In the genomic region with DNA sequence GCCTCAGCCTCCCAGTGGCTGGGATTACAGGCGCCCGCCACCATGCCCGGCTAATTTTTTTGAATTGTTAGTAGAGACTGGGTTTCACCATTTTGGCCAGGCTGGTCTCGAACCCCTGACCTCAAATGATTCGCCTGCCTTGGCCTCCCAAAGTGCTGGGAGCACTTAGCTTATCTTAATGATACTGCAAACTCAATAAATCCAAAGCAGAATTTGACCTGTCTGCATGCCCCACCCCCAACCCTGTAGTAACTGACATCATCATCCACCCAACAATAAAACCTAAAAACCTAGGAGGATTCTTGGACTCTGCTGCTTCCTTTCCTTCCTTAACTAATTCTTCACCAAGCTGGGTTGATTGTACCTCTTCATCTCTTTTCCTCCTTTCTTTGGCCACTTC, we compare ENCODE assay signal across 1 cellular context.
TF ChIP-seq lines count a peak whose summit lies in the region.

No MANE protein-coding gene starts in this region.

TF ChIP-seq in HEK293, 187 proteins besides CTCF, POLR2A, EP300 and RAD21 (continued from another document and continues in another):
- no peak for TF ChIP-seq ZNF155 (tag by site-specific recombination; IDR thresholded peaks at IDR 0.05)
- TF ChIP-seq ZNF707 (tag by site-specific recombination; IDR thresholded peaks at IDR 0.05), result no peak
- no peak for TF ChIP-seq ZNF677 (tag by site-specific recombination; IDR thresholded peaks at IDR 0.05)
- TF ChIP-seq ZNF596 (tag by site-specific recombination; IDR thresholded peaks at IDR 0.05), result no peak
- TF ChIP-seq ZNF621 (tag by site-specific recombination; IDR thresholded peaks at IDR 0.05), result no peak
- no peak for TF ChIP-seq ZNF548 (tag by site-specific recombination; IDR thresholded peaks at IDR 0.05)
- TF ChIP-seq ZNF175 (tag by site-specific recombination; IDR thresholded peaks at IDR 0.05), result no peak
- TF ChIP-seq, protein P1, sequence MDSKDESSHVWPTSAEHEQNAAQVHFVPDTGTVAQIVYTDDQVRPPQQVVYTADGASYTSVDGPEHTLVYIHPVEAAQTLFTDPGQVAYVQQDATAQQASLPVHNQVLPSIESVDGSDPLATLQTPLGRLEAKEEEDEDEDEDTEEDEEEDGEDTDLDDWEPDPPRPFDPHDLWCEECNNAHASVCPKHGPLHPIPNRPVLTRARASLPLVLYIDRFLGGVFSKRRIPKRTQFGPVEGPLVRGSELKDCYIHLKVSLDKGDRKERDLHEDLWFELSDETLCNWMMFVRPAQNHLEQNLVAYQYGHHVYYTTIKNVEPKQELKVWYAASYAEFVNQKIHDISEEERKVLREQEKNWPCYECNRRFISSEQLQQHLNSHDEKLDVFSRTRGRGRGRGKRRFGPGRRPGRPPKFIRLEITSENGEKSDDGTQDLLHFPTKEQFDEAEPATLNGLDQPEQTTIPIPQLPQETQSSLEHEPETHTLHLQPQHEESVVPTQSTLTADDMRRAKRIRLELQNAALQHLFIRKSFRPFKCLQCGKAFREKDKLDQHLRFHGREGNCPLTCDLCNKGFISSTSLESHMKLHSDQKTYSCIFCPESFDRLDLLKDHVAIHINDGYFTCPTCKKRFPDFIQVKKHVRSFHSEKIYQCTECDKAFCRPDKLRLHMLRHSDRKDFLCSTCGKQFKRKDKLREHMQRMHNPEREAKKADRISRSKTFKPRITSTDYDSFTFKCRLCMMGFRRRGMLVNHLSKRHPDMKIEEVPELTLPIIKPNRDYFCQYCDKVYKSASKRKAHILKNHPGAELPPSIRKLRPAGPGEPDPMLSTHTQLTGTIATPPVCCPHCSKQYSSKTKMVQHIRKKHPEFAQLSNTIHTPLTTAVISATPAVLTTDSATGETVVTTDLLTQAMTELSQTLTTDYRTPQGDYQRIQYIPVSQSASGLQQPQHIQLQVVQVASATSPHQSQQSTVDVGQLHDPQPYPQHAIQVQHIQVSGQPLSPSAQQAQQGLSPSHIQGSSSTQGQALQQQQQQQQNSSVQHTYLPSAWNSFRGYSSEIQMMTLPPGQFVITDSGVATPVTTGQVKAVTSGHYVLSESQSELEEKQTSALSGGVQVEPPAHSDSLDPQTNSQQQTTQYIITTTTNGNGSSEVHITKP (tag by site-specific recombination; IDR thresholded peaks at IDR 0.05), result 0 out of 2 replicates have a peak, but pooled peaks have one; percentile 25
- no peak for TF ChIP-seq TCF7L2 (IDR thresholded peaks at IDR 0.05; ENCODE audit: borderline replicate concordance, low read depth, low read length)
- TF ChIP-seq MEIS1 (CRISPR knock-in tag; IDR thresholded peaks at IDR 0.05; ENCODE audit: borderline replicate concordance), result no peak
- TF ChIP-seq ZBTB8A (tag by site-specific recombination; IDR thresholded peaks at IDR 0.05), result no peak
- TF ChIP-seq, protein P2, sequence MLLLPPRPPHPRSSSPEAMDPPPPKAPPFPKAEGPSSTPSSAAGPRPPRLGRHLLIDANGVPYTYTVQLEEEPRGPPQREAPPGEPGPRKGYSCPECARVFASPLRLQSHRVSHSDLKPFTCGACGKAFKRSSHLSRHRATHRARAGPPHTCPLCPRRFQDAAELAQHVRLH (tag by site-specific recombination; IDR thresholded peaks at IDR 0.05), result peak; percentile 84; the same call in 1 of the 2 replicates
- TF ChIP-seq ZNF214 (tag by site-specific recombination; IDR thresholded peaks at IDR 0.05; ENCODE audit: borderline replicate concordance), result no peak
- TF ChIP-seq KLF1 (tag by site-specific recombination; IDR thresholded peaks at IDR 0.05), result peak; percentile 62
- TF ChIP-seq ZNF140 (tag by site-specific recombination; IDR thresholded peaks at IDR 0.05), result no peak
- no peak for TF ChIP-seq ZNF529 (tag by site-specific recombination; IDR thresholded peaks at IDR 0.05; ENCODE audit: insufficient replicate concordance)
- no peak for TF ChIP-seq ZNF121 (tag by site-specific recombination; IDR thresholded peaks at IDR 0.05)
- no peak for TF ChIP-seq ZNF426 (tag by site-specific recombination; IDR thresholded peaks at IDR 0.05)
- no peak for TF ChIP-seq ZNF184 (tag by site-specific recombination; IDR thresholded peaks at IDR 0.05)
- TF ChIP-seq ZNF23 (tag by site-specific recombination; IDR thresholded peaks at IDR 0.05; ENCODE audit: borderline replicate concordance), result no peak
- no peak for TF ChIP-seq GLI4 (tag by site-specific recombination; IDR thresholded peaks at IDR 0.05)
- no peak for TF ChIP-seq ZNF830 (tag by site-specific recombination; IDR thresholded peaks at IDR 0.05; ENCODE audit: low read depth)
- TF ChIP-seq ZNF701 (tag by site-specific recombination; IDR thresholded peaks at IDR 0.05), result no peak
- no peak for TF ChIP-seq ZNF292 (tag by site-specific recombination; IDR thresholded peaks at IDR 0.05; ENCODE audit: borderline replicate concordance, low read depth)
- TF ChIP-seq ZFHX2 (tag by site-specific recombination; conservative IDR thresholded peaks at IDR 0.05), result no peak
- TF ChIP-seq ZNF776 (tag by site-specific recombination; IDR thresholded peaks at IDR 0.05; ENCODE audit: borderline replicate concordance), result no peak
- TF ChIP-seq REPIN1 (tag by site-specific recombination; IDR thresholded peaks at IDR 0.05; ENCODE audit: low read depth), result no peak
- TF ChIP-seq KLF7 (tag by site-specific recombination; IDR thresholded peaks at IDR 0.05; ENCODE audit: borderline replicate concordance), result no peak
- peak; percentile 22; the same call in 1 of the 2 replicates for TF ChIP-seq ZNF76 (tag by site-specific recombination; IDR thresholded peaks at IDR 0.05; ENCODE audit: borderline replicate concordance, low read depth)
- no peak for TF ChIP-seq ZNF433 (tag by site-specific recombination; IDR thresholded peaks at IDR 0.05; ENCODE audit: low read depth)
- no peak for TF ChIP-seq TRIM28 (IDR thresholded peaks at IDR 0.05; ENCODE audit: borderline replicate concordance, low read length)
- TF ChIP-seq, protein P3, sequence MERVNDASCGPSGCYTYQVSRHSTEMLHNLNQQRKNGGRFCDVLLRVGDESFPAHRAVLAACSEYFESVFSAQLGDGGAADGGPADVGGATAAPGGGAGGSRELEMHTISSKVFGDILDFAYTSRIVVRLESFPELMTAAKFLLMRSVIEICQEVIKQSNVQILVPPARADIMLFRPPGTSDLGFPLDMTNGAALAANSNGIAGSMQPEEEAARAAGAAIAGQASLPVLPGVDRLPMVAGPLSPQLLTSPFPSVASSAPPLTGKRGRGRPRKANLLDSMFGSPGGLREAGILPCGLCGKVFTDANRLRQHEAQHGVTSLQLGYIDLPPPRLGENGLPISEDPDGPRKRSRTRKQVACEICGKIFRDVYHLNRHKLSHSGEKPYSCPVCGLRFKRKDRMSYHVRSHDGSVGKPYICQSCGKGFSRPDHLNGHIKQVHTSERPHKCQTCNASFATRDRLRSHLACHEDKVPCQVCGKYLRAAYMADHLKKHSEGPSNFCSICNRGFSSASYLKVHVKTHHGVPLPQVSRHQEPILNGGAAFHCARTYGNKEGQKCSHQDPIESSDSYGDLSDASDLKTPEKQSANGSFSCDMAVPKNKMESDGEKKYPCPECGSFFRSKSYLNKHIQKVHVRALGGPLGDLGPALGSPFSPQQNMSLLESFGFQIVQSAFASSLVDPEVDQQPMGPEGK (tag by site-specific recombination; IDR thresholded peaks at IDR 0.05), result peak; percentile 67; the same call in 1 of the 2 replicates
- TF ChIP-seq ZNF157 (tag by site-specific recombination; IDR thresholded peaks at IDR 0.05), result no peak
- peak; percentile 92 for TF ChIP-seq SP7 (tag by site-specific recombination; IDR thresholded peaks at IDR 0.05)
- no peak for TF ChIP-seq ZNF792 (tag by site-specific recombination; IDR thresholded peaks at IDR 0.05)
- TF ChIP-seq, protein P4, sequence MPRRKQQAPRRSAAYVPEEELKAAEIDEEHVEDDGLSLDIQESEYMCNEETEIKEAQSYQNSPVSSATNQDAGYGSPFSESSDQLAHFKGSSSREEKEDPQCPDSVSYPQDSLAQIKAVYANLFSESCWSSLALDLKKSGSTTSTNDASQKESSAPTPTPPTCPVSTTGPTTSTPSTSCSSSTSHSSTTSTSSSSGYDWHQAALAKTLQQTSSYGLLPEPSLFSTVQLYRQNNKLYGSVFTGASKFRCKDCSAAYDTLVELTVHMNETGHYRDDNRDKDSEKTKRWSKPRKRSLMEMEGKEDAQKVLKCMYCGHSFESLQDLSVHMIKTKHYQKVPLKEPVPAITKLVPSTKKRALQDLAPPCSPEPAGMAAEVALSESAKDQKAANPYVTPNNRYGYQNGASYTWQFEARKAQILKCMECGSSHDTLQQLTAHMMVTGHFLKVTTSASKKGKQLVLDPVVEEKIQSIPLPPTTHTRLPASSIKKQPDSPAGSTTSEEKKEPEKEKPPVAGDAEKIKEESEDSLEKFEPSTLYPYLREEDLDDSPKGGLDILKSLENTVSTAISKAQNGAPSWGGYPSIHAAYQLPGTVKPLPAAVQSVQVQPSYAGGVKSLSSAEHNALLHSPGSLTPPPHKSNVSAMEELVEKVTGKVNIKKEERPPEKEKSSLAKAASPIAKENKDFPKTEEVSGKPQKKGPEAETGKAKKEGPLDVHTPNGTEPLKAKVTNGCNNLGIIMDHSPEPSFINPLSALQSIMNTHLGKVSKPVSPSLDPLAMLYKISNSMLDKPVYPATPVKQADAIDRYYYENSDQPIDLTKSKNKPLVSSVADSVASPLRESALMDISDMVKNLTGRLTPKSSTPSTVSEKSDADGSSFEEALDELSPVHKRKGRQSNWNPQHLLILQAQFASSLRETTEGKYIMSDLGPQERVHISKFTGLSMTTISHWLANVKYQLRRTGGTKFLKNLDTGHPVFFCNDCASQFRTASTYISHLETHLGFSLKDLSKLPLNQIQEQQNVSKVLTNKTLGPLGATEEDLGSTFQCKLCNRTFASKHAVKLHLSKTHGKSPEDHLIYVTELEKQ (tag by site-specific recombination; IDR thresholded peaks at IDR 0.05; ENCODE audit: borderline replicate concordance), result peak; percentile 92
- no peak for TF ChIP-seq SALL2 (tag by site-specific recombination; IDR thresholded peaks at IDR 0.05; ENCODE audit: borderline replicate concordance)
- 0 out of 2 replicates have a peak, but pooled peaks have one; percentile 58 for TF ChIP-seq SCRT1 (tag by site-specific recombination; IDR thresholded peaks at IDR 0.05; ENCODE audit: borderline replicate concordance)
- TF ChIP-seq, protein P5, sequence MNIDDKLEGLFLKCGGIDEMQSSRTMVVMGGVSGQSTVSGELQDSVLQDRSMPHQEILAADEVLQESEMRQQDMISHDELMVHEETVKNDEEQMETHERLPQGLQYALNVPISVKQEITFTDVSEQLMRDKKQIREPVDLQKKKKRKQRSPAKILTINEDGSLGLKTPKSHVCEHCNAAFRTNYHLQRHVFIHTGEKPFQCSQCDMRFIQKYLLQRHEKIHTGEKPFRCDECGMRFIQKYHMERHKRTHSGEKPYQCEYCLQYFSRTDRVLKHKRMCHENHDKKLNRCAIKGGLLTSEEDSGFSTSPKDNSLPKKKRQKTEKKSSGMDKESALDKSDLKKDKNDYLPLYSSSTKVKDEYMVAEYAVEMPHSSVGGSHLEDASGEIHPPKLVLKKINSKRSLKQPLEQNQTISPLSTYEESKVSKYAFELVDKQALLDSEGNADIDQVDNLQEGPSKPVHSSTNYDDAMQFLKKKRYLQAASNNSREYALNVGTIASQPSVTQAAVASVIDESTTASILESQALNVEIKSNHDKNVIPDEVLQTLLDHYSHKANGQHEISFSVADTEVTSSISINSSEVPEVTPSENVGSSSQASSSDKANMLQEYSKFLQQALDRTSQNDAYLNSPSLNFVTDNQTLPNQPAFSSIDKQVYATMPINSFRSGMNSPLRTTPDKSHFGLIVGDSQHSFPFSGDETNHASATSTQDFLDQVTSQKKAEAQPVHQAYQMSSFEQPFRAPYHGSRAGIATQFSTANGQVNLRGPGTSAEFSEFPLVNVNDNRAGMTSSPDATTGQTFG (tag by site-specific recombination; IDR thresholded peaks at IDR 0.05; ENCODE audit: borderline replicate concordance), result no peak
- no peak for TF ChIP-seq ZNF501 (tag by site-specific recombination; IDR thresholded peaks at IDR 0.05)
- no peak for TF ChIP-seq ZNF341 (tag by site-specific recombination; IDR thresholded peaks at IDR 0.05; ENCODE audit: low read depth)
- TF ChIP-seq, protein P6, sequence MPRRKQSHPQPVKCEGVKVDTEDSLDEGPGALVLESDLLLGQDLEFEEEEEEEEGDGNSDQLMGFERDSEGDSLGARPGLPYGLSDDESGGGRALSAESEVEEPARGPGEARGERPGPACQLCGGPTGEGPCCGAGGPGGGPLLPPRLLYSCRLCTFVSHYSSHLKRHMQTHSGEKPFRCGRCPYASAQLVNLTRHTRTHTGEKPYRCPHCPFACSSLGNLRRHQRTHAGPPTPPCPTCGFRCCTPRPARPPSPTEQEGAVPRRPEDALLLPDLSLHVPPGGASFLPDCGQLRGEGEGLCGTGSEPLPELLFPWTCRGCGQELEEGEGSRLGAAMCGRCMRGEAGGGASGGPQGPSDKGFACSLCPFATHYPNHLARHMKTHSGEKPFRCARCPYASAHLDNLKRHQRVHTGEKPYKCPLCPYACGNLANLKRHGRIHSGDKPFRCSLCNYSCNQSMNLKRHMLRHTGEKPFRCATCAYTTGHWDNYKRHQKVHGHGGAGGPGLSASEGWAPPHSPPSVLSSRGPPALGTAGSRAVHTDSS (tag by site-specific recombination; IDR thresholded peaks at IDR 0.05), result no peak
- TF ChIP-seq, protein P7, sequence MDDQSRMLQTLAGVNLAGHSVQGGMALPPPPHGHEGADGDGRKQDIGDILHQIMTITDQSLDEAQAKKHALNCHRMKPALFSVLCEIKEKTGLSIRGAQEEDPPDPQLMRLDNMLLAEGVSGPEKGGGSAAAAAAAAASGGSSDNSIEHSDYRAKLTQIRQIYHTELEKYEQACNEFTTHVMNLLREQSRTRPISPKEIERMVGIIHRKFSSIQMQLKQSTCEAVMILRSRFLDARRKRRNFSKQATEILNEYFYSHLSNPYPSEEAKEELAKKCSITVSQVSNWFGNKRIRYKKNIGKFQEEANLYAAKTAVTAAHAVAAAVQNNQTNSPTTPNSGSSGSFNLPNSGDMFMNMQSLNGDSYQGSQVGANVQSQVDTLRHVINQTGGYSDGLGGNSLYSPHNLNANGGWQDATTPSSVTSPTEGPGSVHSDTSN (CRISPR knock-in tag; IDR thresholded peaks at IDR 0.05), result no peak
- TF ChIP-seq ZSCAN23 (tag by site-specific recombination; IDR thresholded peaks at IDR 0.05), result peak; percentile 70; the same call in 1 of the 2 replicates
- TF ChIP-seq SP3 (tag by site-specific recombination; IDR thresholded peaks at IDR 0.05), result no peak
- TF ChIP-seq, protein P8, sequence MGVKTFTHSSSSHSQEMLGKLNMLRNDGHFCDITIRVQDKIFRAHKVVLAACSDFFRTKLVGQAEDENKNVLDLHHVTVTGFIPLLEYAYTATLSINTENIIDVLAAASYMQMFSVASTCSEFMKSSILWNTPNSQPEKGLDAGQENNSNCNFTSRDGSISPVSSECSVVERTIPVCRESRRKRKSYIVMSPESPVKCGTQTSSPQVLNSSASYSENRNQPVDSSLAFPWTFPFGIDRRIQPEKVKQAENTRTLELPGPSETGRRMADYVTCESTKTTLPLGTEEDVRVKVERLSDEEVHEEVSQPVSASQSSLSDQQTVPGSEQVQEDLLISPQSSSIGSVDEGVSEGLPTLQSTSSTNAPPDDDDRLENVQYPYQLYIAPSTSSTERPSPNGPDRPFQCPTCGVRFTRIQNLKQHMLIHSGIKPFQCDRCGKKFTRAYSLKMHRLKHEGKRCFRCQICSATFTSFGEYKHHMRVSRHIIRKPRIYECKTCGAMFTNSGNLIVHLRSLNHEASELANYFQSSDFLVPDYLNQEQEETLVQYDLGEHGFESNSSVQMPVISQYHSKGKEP (tag by site-specific recombination; IDR thresholded peaks at IDR 0.05), result peak; percentile 31; the same call in 1 of the 2 replicates
- no peak for TF ChIP-seq ZSCAN16 (tag by site-specific recombination; IDR thresholded peaks at IDR 0.05)
- no peak for TF ChIP-seq YY1 (tag by site-specific recombination; IDR thresholded peaks at IDR 0.05)
- TF ChIP-seq ZNF423 (tag by site-specific recombination; IDR thresholded peaks at IDR 0.05), result no peak
- TF ChIP-seq ZNF530 (tag by site-specific recombination; IDR thresholded peaks at IDR 0.05; ENCODE audit: low read depth), result no peak
- TF ChIP-seq ZFP41 (tag by site-specific recombination; IDR thresholded peaks at IDR 0.05; ENCODE audit: borderline replicate concordance), result no peak
- TF ChIP-seq ZNF37A (tag by site-specific recombination; IDR thresholded peaks at IDR 0.05), result no peak
